Comparison of ENCODE assay signal across 18 cellular contexts in genomic region chr11:15707194-15707593, GRCh38.
"Had no signal": no experiment of that assay in that cellular context is flagged by ENCODE, and none has a peak within 500 bp of the region (broad histone marks: within the 10 kb centered on the region; RNA-seq: fewer than 3 reads in every experiment).

No MANE protein-coding gene starts in this region.

- ATAC-seq: activated CD4-positive, CD25-positive, alpha-beta regulatory T cell treated with anti-CD3 and anti-CD28 coated beads, Interleukin-2, amount 50 U/mL, for 24 hours; naive thymus-derived CD8-positive, alpha-beta T cell had no signal

- H3K27me3 Mint-ChIP-seq: activated CD4-positive, alpha-beta memory T cell treated with anti-CD3 and anti-CD28 coated beads, Interleukin-2, amount 10 ng/mL, durations not matched to agents 7 days and 5 days; activated CD4-positive, alpha-beta T cell treated with anti-CD3 and anti-CD28 coated beads, Interleukin-2, amount 10 ng/mL, durations not matched to agents 24 days and 14 days; activated naive CD4-positive, alpha-beta T cell treated with anti-CD3 and anti-CD28 coated beads, Interleukin-2, amount 10 ng/mL, durations not matched to agents 7 days and 5 days had no signal

- H3K27me3 ChIP-seq: colonic mucosa, heart left ventricle, ovary, right atrium auricular region, upper lobe of left lung had no signal

- H3K36me3 Mint-ChIP-seq: activated naive CD4-positive, alpha-beta T cell treated with anti-CD3 and anti-CD28 coated beads, Interleukin-2, amount 10 ng/mL, durations not matched to agents 7 days and 5 days; naive thymus-derived CD8-positive, alpha-beta T cell had no signal

- H3K4me1 ChIP-seq: colonic mucosa had no signal

- H3K27ac ChIP-seq: colonic mucosa, lower lobe of right lung, ovary, psoas muscle, right atrium auricular region, upper lobe of left lung had no signal

- H3K4me3 Mint-ChIP-seq: activated CD4-positive, alpha-beta memory T cell treated with anti-CD3 and anti-CD28 coated beads, Interleukin-2, amount 10 ng/mL, durations not matched to agents 7 days and 5 days; activated CD4-positive, alpha-beta T cell treated with anti-CD3 and anti-CD28 coated beads, Interleukin-2, amount 10 ng/mL, durations not matched to agents 24 days and 14 days; activated naive CD4-positive, alpha-beta T cell treated with anti-CD3 and anti-CD28 coated beads, Interleukin-2, amount 10 ng/mL, durations not matched to agents 7 days and 5 days; naive thymus-derived CD8-positive, alpha-beta T cell had no signal

- H3K9me3 ChIP-seq: colonic mucosa, heart left ventricle, lower lobe of right lung, ovary, psoas muscle, upper lobe of left lung had no signal

- DNase-seq: activated CD4-positive, alpha-beta memory T cell treated with anti-CD3 and anti-CD28 coated beads, Interleukin-2, amount 10 ng/mL, durations not matched to agents 7 days and 5 days; activated CD4-positive, alpha-beta T cell treated with anti-CD3 and anti-CD28 coated beads, Interleukin-2, amount 10 ng/mL, durations not matched to agents 24 days and 14 days; activated effector memory CD4-positive, alpha-beta T cell treated with anti-CD3 and anti-CD28 coated beads, Interleukin-2, amount 50 U/mL, for 16 hours; activated naive CD4-positive, alpha-beta T cell treated with anti-CD3 and anti-CD28 coated beads, Interleukin-2, amount 10 ng/mL, durations not matched to agents 7 days and 5 days; activated T-cell treated with anti-CD3 and anti-CD28 coated beads for 4 hours; colonic mucosa; heart left ventricle; islet precursor cell; left cardiac atrium; lower lobe of right lung; naive thymus-derived CD8-positive, alpha-beta T cell; ovary; psoas muscle; stimulated activated CD4-positive, alpha-beta T cell treated with anti-CD3 and anti-CD28 coated beads, Interleukin-4, amount 100 ng/mL, for 24 hours; stimulated activated naive CD4-positive, alpha-beta T cell treated with Interleukin-2 at 50 U/mL for 16 hours; upper lobe of left lung had no signal

- H3K27ac Mint-ChIP-seq: activated CD4-positive, alpha-beta memory T cell treated with anti-CD3 and anti-CD28 coated beads, Interleukin-2, amount 10 ng/mL, durations not matched to agents 7 days and 5 days; activated CD4-positive, alpha-beta T cell treated with anti-CD3 and anti-CD28 coated beads, Interleukin-2, amount 10 ng/mL, durations not matched to agents 24 days and 14 days; activated naive CD4-positive, alpha-beta T cell treated with anti-CD3 and anti-CD28 coated beads, Interleukin-2, amount 10 ng/mL, durations not matched to agents 7 days and 5 days; naive thymus-derived CD8-positive, alpha-beta T cell had no signal

- H3K4me3 ChIP-seq: colonic mucosa, heart left ventricle, lower lobe of right lung, ovary, psoas muscle, right atrium auricular region, upper lobe of left lung had no signal

- H3K4me1 Mint-ChIP-seq: activated CD4-positive, alpha-beta memory T cell treated with anti-CD3 and anti-CD28 coated beads, Interleukin-2, amount 10 ng/mL, durations not matched to agents 7 days and 5 days; activated CD4-positive, alpha-beta T cell treated with anti-CD3 and anti-CD28 coated beads, Interleukin-2, amount 10 ng/mL, durations not matched to agents 24 days and 14 days; activated naive CD4-positive, alpha-beta T cell treated with anti-CD3 and anti-CD28 coated beads, Interleukin-2, amount 10 ng/mL, durations not matched to agents 7 days and 5 days; naive thymus-derived CD8-positive, alpha-beta T cell had no signal

- H3K36me3 ChIP-seq: colonic mucosa, heart left ventricle, lower lobe of right lung, ovary, right atrium auricular region, upper lobe of left lung had no signal

- H3K9me3 Mint-ChIP-seq: activated CD4-positive, alpha-beta memory T cell treated with anti-CD3 and anti-CD28 coated beads, Interleukin-2, amount 10 ng/mL, durations not matched to agents 7 days and 5 days; activated naive CD4-positive, alpha-beta T cell treated with anti-CD3 and anti-CD28 coated beads, Interleukin-2, amount 10 ng/mL, durations not matched to agents 7 days and 5 days had no signal
